In genomic region chr1:212078826-212079225, GRCh38 we compare ENCODE assay signal across 36 cellular contexts. TPM values are rescaled to one million over a fixed set of nuclear protein-coding genes. Genes with fewer than 3 reads are reported as not detected.
"Had no signal": no experiment of that assay in that cellular context is flagged by ENCODE, and none has a peak within 500 bp of the region (broad histone marks: within the 10 kb centered on the region; RNA-seq: fewer than 3 reads in every experiment).

No MANE protein-coding gene starts in this region.

- H3K27ac ChIP-seq: breast epithelium, cardiac muscle cell, foreskin keratinocyte, WERI-Rb-1 had no signal

- H3K27me3 ChIP-seq: ascending aorta, breast epithelium, cardiac muscle cell, dorsolateral prefrontal cortex, esophagus muscularis mucosa, foreskin keratinocyte, gastrocnemius medialis, heart left ventricle had no signal

- H3K4me3 ChIP-seq: ascending aorta, breast epithelium, cardiac muscle cell, coronary artery, dorsolateral prefrontal cortex, esophagus muscularis mucosa, gastrocnemius medialis, heart left ventricle had no signal

- H3K27me3 Mint-ChIP-seq: activated B cell treated with CpG ODN at 0.5 μM for 24 hours; activated CD8-positive, alpha-beta T cell treated with anti-CD3 and anti-CD28 coated beads for 36 hours; activated naive CD8-positive, alpha-beta T cell treated with anti-CD3 and anti-CD28 coated beads, Interleukin-2, amount 10 ng/mL, durations not matched to agents 7 days and 5 days; activated T-helper 17 cell treated with anti-CD3 and anti-CD28 coated beads, Interleukin-2, amount 50 U/mL, for 72 hours; brain; dendritic cell treated with granulocyte-macrophage colony-stimulating factor and Interleukin-4, amounts not matched to agents 40 ng/mL and 50 ng/mL, for 4 days; T-helper 17 cell had no signal

- H3K4me1 Mint-ChIP-seq: activated B cell treated with CpG ODN at 0.5 μM for 24 hours; activated naive CD8-positive, alpha-beta T cell treated with anti-CD3 and anti-CD28 coated beads, Interleukin-2, amount 10 ng/mL, durations not matched to agents 7 days and 5 days; activated T-helper 17 cell treated with anti-CD3 and anti-CD28 coated beads, Interleukin-2, amount 50 U/mL, for 72 hours; brain; endodermal cell had no signal

- H3K9me3 ChIP-seq: ascending aorta, breast epithelium, esophagus muscularis mucosa, gastrocnemius medialis, heart left ventricle had no signal

- H3K36me3 ChIP-seq: ascending aorta, breast epithelium, cardiac muscle cell, esophagus muscularis mucosa, gastrocnemius medialis, heart left ventricle had no signal

- H3K27ac Mint-ChIP-seq: activated B cell treated with CpG ODN at 0.5 μM for 24 hours; activated CD8-positive, alpha-beta T cell treated with anti-CD3 and anti-CD28 coated beads for 36 hours; activated naive CD4-positive, alpha-beta T cell treated with anti-CD3 and anti-CD28 coated beads, Interleukin-2, amount 50 U/mL, for 72 hours; activated naive CD8-positive, alpha-beta T cell treated with anti-CD3 and anti-CD28 coated beads, Interleukin-2, amount 10 ng/mL, durations not matched to agents 7 days and 5 days; activated T-helper 17 cell treated with anti-CD3 and anti-CD28 coated beads, Interleukin-2, amount 50 U/mL, for 72 hours; brain; dendritic cell treated with granulocyte-macrophage colony-stimulating factor and Interleukin-4, amounts not matched to agents 40 ng/mL and 50 ng/mL, for 4 days; endodermal cell; T-helper 17 cell; T-helper 2 cell treated with Interferon-gamma antibody and Interleukin-4, amounts not matched to agents 5 μg/mL and 100 μg/mL, for 36 hours had no signal

- H3K36me3 Mint-ChIP-seq: brain had no signal

- H3K4me3 Mint-ChIP-seq: activated B cell treated with CpG ODN at 0.5 μM for 24 hours; activated CD8-positive, alpha-beta T cell treated with anti-CD3 and anti-CD28 coated beads for 36 hours; activated naive CD8-positive, alpha-beta T cell treated with anti-CD3 and anti-CD28 coated beads, Interleukin-2, amount 10 ng/mL, durations not matched to agents 7 days and 5 days; activated T-cell treated with anti-CD3 and anti-CD28 coated beads, Interleukin-2, amount 50 U/mL, for 4 hours; activated T-helper 17 cell treated with anti-CD3 and anti-CD28 coated beads, Interleukin-2, amount 50 U/mL, for 72 hours; brain; dendritic cell treated with granulocyte-macrophage colony-stimulating factor and Interleukin-4, amounts not matched to agents 40 ng/mL and 50 ng/mL, for 4 days; endodermal cell; T-helper 17 cell; T-helper 2 cell treated with Interferon-gamma antibody and Interleukin-4, amounts not matched to agents 5 μg/mL and 100 μg/mL, for 36 hours had no signal

- H3K4me1 ChIP-seq: breast epithelium, foreskin keratinocyte had no signal

- H3K9me3 Mint-ChIP-seq: activated B cell treated with CpG ODN at 0.5 μM for 24 hours; activated CD8-positive, alpha-beta T cell treated with anti-CD3 and anti-CD28 coated beads for 36 hours; activated naive CD4-positive, alpha-beta T cell treated with anti-CD3 and anti-CD28 coated beads, Interleukin-2, amount 50 U/mL, for 72 hours; activated naive CD8-positive, alpha-beta T cell treated with anti-CD3 and anti-CD28 coated beads, Interleukin-2, amount 10 ng/mL, durations not matched to agents 7 days and 5 days; activated T-cell treated with anti-CD3 and anti-CD28 coated beads, Interleukin-2, amount 50 U/mL, for 4 hours; activated T-helper 17 cell treated with anti-CD3 and anti-CD28 coated beads, Interleukin-2, amount 50 U/mL, for 72 hours; brain; dendritic cell treated with granulocyte-macrophage colony-stimulating factor and Interleukin-4, amounts not matched to agents 40 ng/mL and 50 ng/mL, for 4 days; endodermal cell; T-helper 2 cell treated with Interferon-gamma antibody and Interleukin-4, amounts not matched to agents 5 μg/mL and 100 μg/mL, for 36 hours had no signal

- ATAC-seq: activated CD4-positive, CD25-positive, alpha-beta regulatory T cell treated with anti-CD3 and anti-CD28 coated beads, Interleukin-2, amount 50 U/mL, for 24 hours; activated CD8-positive, alpha-beta T cell treated with anti-CD3 and anti-CD28 coated beads for 36 hours; activated naive CD4-positive, alpha-beta T cell treated with anti-CD3 and anti-CD28 coated beads, Interleukin-2, amount 50 U/mL, for 72 hours; activated T-cell treated with anti-CD3 and anti-CD28 coated beads, Interleukin-2, amount 50 U/mL, for 4 hours; activated T-helper 17 cell treated with anti-CD3 and anti-CD28 coated beads, Interleukin-2, amount 50 U/mL, for 72 hours; foreskin keratinocyte; gastrocnemius medialis; heart left ventricle; T-helper 17 cell had no signal

- DNase-seq: activated B cell treated with CpG ODN at 0.5 μM for 24 hours; activated CD4-positive, alpha-beta T cell treated with anti-CD3 and anti-CD28 coated beads for 48 hours; activated CD4-positive, alpha-beta T cell treated with anti-CD3 and anti-CD28 coated beads, Interleukin-2, amount 50 U/mL, for 1 hour; activated CD4-positive, alpha-beta T cell treated with anti-CD3 and anti-CD28 coated beads, Interleukin-2, amount 50 U/mL, for 48 hours; activated CD8-positive, alpha-beta memory T cell treated with anti-CD3 and anti-CD28 coated beads for 24 hours; activated CD8-positive, alpha-beta T cell treated with anti-CD3 and anti-CD28 coated beads for 36 hours; activated effector memory CD4-positive, alpha-beta T cell treated with Interleukin-2 at 50 U/mL for 16 hours; activated gamma-delta T cell treated with Interleukin-2 at 50 U/mL for 16 hours; activated naive CD4-positive, alpha-beta T cell treated with Interleukin-2 at 50 U/mL for 16 hours; activated naive CD8-positive, alpha-beta T cell treated with anti-CD3 and anti-CD28 coated beads, Interleukin-2, amount 10 ng/mL, durations not matched to agents 7 days and 5 days; activated T-cell treated with anti-CD3 and anti-CD28 coated beads, Interleukin-2, amount 50 U/mL, for 4 hours; central memory CD4-positive, alpha-beta T cell; cerebellar nuclear complex; dorsolateral prefrontal cortex; effector memory CD4-positive, alpha-beta T cell; endodermal cell; erythroblast; foreskin keratinocyte; gastrocnemius medialis; glutamatergic neuron; heart left ventricle; T-helper 1 cell; T-helper 17 cell; T1000; WERI-Rb-1 had no signal

RNA-seq across cellular contexts. Expression of gene DTL, which starts 43.3 kb away (rescaled TPM):
- total RNA-seq: ascending aorta had no signal
